In genomic region chr5:90807483-90807882, GRCh38 we compare ENCODE assay signal across 24 cellular contexts.
"Had no signal": no experiment of that assay in that cellular context is flagged by ENCODE, and none has a peak within 500 bp of the region (broad histone marks: within the 10 kb centered on the region; RNA-seq: fewer than 3 reads in every experiment).

No MANE protein-coding gene starts in this region.

- H3K27me3 ChIP-seq: SJSA1 had no signal

- H3K9me3 ChIP-seq: MG63, SJSA1 had no signal

- H3K4me3 ChIP-seq: MG63, SJSA1, SK-N-MC had no signal

- DNase-seq: Karpas-422, KBM-7, MG63, NCI-H1092, NCI-H1105 treated with DMSO at 0.1 percent for 48 hours, NCI-H1417 treated with DMSO at 0.1 percent for 48 hours, NCI-H146, NCI-H1694 treated with DMSO at 0.1 percent for 48 hours, NCI-H1930, NCI-H2081, NCI-H2107, NCI-H2227 treated with DMSO at 0.1 percent for 48 hours, NCI-H510A, NCI-H524 treated with DMSO at 0.1 percent for 48 hours, NCI-H69, NCI-H774, Right ventricle myocardium superior, RPMI8226, SIG-M5 had no signal

- H3K27ac ChIP-seq: HL-60, SJSA1, SK-N-MC had no signal

- H3K36me3 ChIP-seq: MG63, SJSA1 had no signal

- H3K4me1 ChIP-seq: SJSA1 had no signal

- FAIRE-seq: HTR-8/SVneo, RCC 7860 had no signal
